In genomic region chr6:27893059-27893835, GRCh38 we compare ENCODE assay signal across 8 cellular contexts. TPM values are rescaled to one million over a fixed set of nuclear protein-coding genes. Genes with fewer than 3 reads are reported as not detected.
DNase-seq lines count a peak whose midpoint lies in the region; ATAC-seq lines count a peak whose summit lies in the region.

No MANE protein-coding gene starts in this region.

- peaks cover 13% of the 10 kb centered on the region for H3K27me3 Mint-ChIP-seq in CD4-positive, CD25-positive, alpha-beta regulatory T cell
- H3K27me3 Mint-ChIP-seq in memory B cell: no peaks in the 10 kb centered on the region

- peak overlapping the region in 1 of 3 donors; percentile 98 for H3K27ac Mint-ChIP-seq in CD4-positive, CD25-positive, alpha-beta regulatory T cell
- no peak overlapping the region for H3K27ac Mint-ChIP-seq in memory B cell

- no peaks in the 10 kb centered on the region for H3K9me3 ChIP-seq in CD4-positive, CD25-positive, alpha-beta regulatory T cell (ENCODE audit: control insufficient read depth in 2 of 2, low read length in 2 of 2)
- H3K9me3 ChIP-seq in effector memory CD4-positive, alpha-beta T cell (ENCODE audit: control insufficient read depth, low read length): no peaks in the 10 kb centered on the region

- peaks cover 4 to 40% (median 19%) of the 10 kb centered on the region in 4 donors for H3K4me1 Mint-ChIP-seq in CD4-positive, CD25-positive, alpha-beta regulatory T cell
- H3K4me1 Mint-ChIP-seq in memory B cell: peaks cover 20% of the 10 kb centered on the region

- peak overlapping the region; percentile 99 for H3K4me3 ChIP-seq in CD4-positive, CD25-positive, alpha-beta regulatory T cell (ENCODE audit: low read depth, low read length)
- H3K4me3 ChIP-seq in effector memory CD4-positive, alpha-beta T cell (ENCODE audit: insufficient read depth, low read depth, low read length, poor library complexity, severe bottlenecking): peak overlapping the region; percentile 59

- peak overlapping the region; percentile 90 for H3K27ac ChIP-seq in CD4-positive, CD25-positive, alpha-beta regulatory T cell (ENCODE audit: insufficient read depth, low read length, poor library complexity, severe bottlenecking)
- peak overlapping the region; percentile 72 for H3K27ac ChIP-seq in effector memory CD4-positive, alpha-beta T cell (ENCODE audit: insufficient read depth, low read length, poor library complexity, severe bottlenecking)

- H3K9me3 Mint-ChIP-seq in CD4-positive, CD25-positive, alpha-beta regulatory T cell: peaks cover 0 to 4% (median 0%) of the 10 kb centered on the region in 7 donors
- H3K9me3 Mint-ChIP-seq in memory B cell: peaks cover 4% of the 10 kb centered on the region

- H3K36me3 ChIP-seq in CD4-positive, CD25-positive, alpha-beta regulatory T cell (ENCODE audit: control insufficient read depth, insufficient read depth, low read length): no peaks in the 10 kb centered on the region
- no peaks in the 10 kb centered on the region for H3K36me3 ChIP-seq in effector memory CD4-positive, alpha-beta T cell (ENCODE audit: control insufficient read depth, insufficient read depth, low read length)

- peaks cover 37% of the 10 kb centered on the region for H3K4me1 ChIP-seq in CD4-positive, CD25-positive, alpha-beta regulatory T cell (ENCODE audit: control insufficient read depth, insufficient read depth, low read length, poor library complexity, severe bottlenecking)
- H3K4me1 ChIP-seq in effector memory CD4-positive, alpha-beta T cell (ENCODE audit: control insufficient read depth, insufficient read depth, low read length, poor library complexity, severe bottlenecking): peaks cover 11% of the 10 kb centered on the region

- no peaks in the 10 kb centered on the region for H3K27me3 ChIP-seq in CD4-positive, CD25-positive, alpha-beta regulatory T cell (ENCODE audit: control insufficient read depth, insufficient read depth, low read length)
- no peaks in the 10 kb centered on the region for H3K27me3 ChIP-seq in effector memory CD4-positive, alpha-beta T cell (replicated peaks; ENCODE audit: control insufficient read depth, insufficient read depth, low read length, poor library complexity, severe bottlenecking)

- no peaks in the 10 kb centered on the region for H3K36me3 Mint-ChIP-seq in CD4-positive, CD25-positive, alpha-beta regulatory T cell
- no peaks in the 10 kb centered on the region for H3K36me3 Mint-ChIP-seq in memory B cell

- DNase-seq in CD4-positive, CD25-positive, alpha-beta regulatory T cell: peak; percentile 83 to 97 (median 94)
- DNase-seq in NCI-H774 (lab: John Stamatoyannopoulos, UW) (peak; percentile 97), memory B cell (ENCODE audit: low spot score in 2 of 2) (peak; percentile 70 to 89)
- DNase-seq in activated CD4-positive, alpha-beta T cell treated with anti-CD3 and anti-CD28 coated beads, Interleukin-2, amount 50 U/mL, for 48 hours: peak; percentile 88 to 92
- DNase-seq in effector memory CD4-positive, alpha-beta T cell: peak; percentile 76 to 83 (median 83)
- peak; percentile 66 for DNase-seq in stimulated activated CD8-positive, alpha-beta memory T cell treated with anti-CD3 and anti-CD28 coated beads, Interleukin-12 subunit alpha, Interleukin-12 subunit beta, amount 100 ng/mL, for 24 hours (ENCODE audit: extremely low read depth)

- H3K4me3 Mint-ChIP-seq in CD4-positive, CD25-positive, alpha-beta regulatory T cell: no peak overlapping the region
- H3K4me3 Mint-ChIP-seq in memory B cell: no peak overlapping the region

- peak; percentile 76 to 78 for ATAC-seq in CD4-positive, CD25-positive, alpha-beta regulatory T cell (ENCODE audit: low read depth in 2 of 2)
- ATAC-seq in GM19438 (IDR thresholded peaks at IDR 0.05; ENCODE audit: low read depth, unreplicated experiment) (peak; percentile 46), HG03565 (IDR thresholded peaks at IDR 0.05; ENCODE audit: unreplicated experiment) (peak; percentile 51), memory B cell (ENCODE audit: low read depth) (peak; percentile 69)

RNA-seq across cellular contexts. Expression of gene OR2B2, which starts 18.9 kb away (rescaled TPM):
- not detected for total RNA-seq in CD4-positive, CD25-positive, alpha-beta regulatory T cell
- not detected for polyA plus RNA-seq in CD4-positive, CD25-positive, alpha-beta regulatory T cell

Comparison
In these comparisons a context has a peak if more than half of its experiments do, and no peak if none do; other contexts are left out.
1. Peak in every context shown above with its lines: DNase-seq, ATAC-seq, H3K4me3 ChIP-seq and H3K27ac ChIP-seq.